In the genomic region with DNA sequence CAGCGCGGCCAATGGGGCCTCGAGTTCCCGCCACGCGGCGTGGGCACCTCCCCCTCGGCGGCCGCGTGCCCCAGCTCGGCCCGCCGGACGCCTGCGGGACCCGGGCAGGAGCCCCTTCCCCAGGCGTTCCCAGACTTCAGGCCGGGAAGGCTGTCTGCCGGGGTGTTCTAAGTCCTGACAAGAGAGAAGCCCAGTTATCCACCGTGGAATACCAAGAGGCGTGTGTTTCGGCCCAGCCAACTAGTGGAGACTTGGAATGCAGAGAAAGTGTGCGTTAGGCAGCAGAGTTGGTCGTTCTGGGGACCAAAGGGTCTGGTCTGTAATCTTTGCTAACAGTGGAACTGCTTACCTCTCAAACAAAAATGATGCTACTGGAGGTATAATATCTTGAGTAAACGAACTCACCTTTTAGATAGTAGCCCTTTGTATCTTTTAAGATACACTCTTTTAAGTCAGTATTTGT, we compare ENCODE assay signal across 18 cellular contexts. TPM values are rescaled to one million over a fixed set of nuclear protein-coding genes. Genes with fewer than 3 reads are reported as not detected.
A peak's percentile ranks its signal among the peaks of the same experiment; 100 is the strongest.
DNase-seq lines count a peak whose midpoint lies in the region; ATAC-seq lines count a peak whose summit lies in the region.
"Had no signal": no experiment of that assay in that cellular context is flagged by ENCODE, and none has a peak within 500 bp of the region (broad histone marks: within the 10 kb centered on the region; RNA-seq: fewer than 3 reads in every experiment).

No MANE protein-coding gene starts in this region.

- ATAC-seq in naive thymus-derived CD4-positive, alpha-beta T cell = no peak
- ATAC-seq: K562 had no signal

- no peaks in the 10 kb centered on the region for H3K9me3 Mint-ChIP-seq in activated T-cell treated with anti-CD3 and anti-CD28 coated beads, Interleukin-2, amount 50 U/mL, for 24 hours
- H3K9me3 Mint-ChIP-seq in CD4-positive, alpha-beta memory T cell = no peaks in the 10 kb centered on the region
- H3K9me3 Mint-ChIP-seq in activated T-helper 1 cell treated with anti-CD3 and anti-CD28 coated beads, Interleukin-12 subunit alpha, Interleukin-12 subunit beta, Interleukin-2, Interleukin-4 antibody, amounts not matched to agents 30 ng/mL and 10 ng/mL and 1 ng/mL, durations not matched to agents 14 hours and 24 hours and 36 hours = no peaks in the 10 kb centered on the region
- H3K9me3 Mint-ChIP-seq in naive thymus-derived CD4-positive, alpha-beta T cell = no peaks in the 10 kb centered on the region
- H3K9me3 Mint-ChIP-seq: activated T-helper 2 cell treated with anti-CD3 and anti-CD28 coated beads, Interferon-gamma antibody, Interleukin-2, Interleukin-4, amounts not matched to agents 10 μg/mL and 5 μg/mL and 100 μg/mL, durations not matched to agents 14 hours and 24 hours and 36 hours had no signal

- CTCF ChIA-PET in CD4-positive, alpha-beta memory T cell (lab: Charles Lee; ENCODE audit: partially characterized antibody) = interaction anchor here (0.5 to 3.5 kb wide), 24 partner anchors 9 to 516 kb away, joined by 3 to 41 read pairs (median 4); a partner anchor contains a TSS
- CTCF ChIA-PET in naive thymus-derived CD4-positive, alpha-beta T cell (lab: Charles Lee) = interaction anchor here (0.8 to 1.9 kb wide), 7 partner anchors 12 to 240 kb away, joined by 3 to 20 read pairs (median 4); a partner anchor contains a TSS

- DNase-seq in activated T-cell treated with anti-CD3 and anti-CD28 coated beads, Interleukin-2, amount 50 U/mL, for 24 hours = no peak
- no peak for DNase-seq in activated T-cell treated with anti-CD3 and anti-CD28 coated beads, Interleukin-2, amount 50 U/mL, for 1 hour
- DNase-seq in CD4-positive, alpha-beta memory T cell = no peak
- DNase-seq in activated T-helper 1 cell treated with anti-CD3 and anti-CD28 coated beads, Interleukin-12 subunit alpha, Interleukin-12 subunit beta, Interleukin-2, Interleukin-4 antibody, amounts not matched to agents 30 ng/mL and 10 ng/mL and 1 ng/mL, durations not matched to agents 14 hours and 24 hours and 36 hours (ENCODE audit: low spot score) = no peak
- DNase-seq in naive thymus-derived CD4-positive, alpha-beta T cell = no peak
- DNase-seq in Ammon's horn (ENCODE audit: low spot score) (no peak), NCI-H1092 (lab: John Stamatoyannopoulos, UW) (no peak), glomerular visceral epithelial cell (ENCODE audit: extremely low spot score) (no peak)
- DNase-seq: brain microvascular endothelial cell, DMS53, GM23248, occipital lobe had no signal

- no peak overlapping the region for H3K4me3 ChIP-seq in CD4-positive, alpha-beta memory T cell (ENCODE audit: low read length in 2 of 2)
- H3K4me3 ChIP-seq in naive thymus-derived CD4-positive, alpha-beta T cell (ENCODE audit: low read length) = no peak overlapping the region
- H3K4me3 ChIP-seq: GM23248, K562 had no signal

- H3K36me3 ChIP-seq in CD4-positive, alpha-beta memory T cell (ENCODE audit: insufficient read depth, low read length) = peaks cover 26% of the 10 kb centered on the region
- peaks cover 5 to 32% (median 12%) of the 10 kb centered on the region in 3 experiments for H3K36me3 ChIP-seq in naive thymus-derived CD4-positive, alpha-beta T cell (ENCODE audit: control insufficient read depth in 2 of 3, insufficient read depth in 3 of 3, low read length in 3 of 3)

- peaks cover 54% of the 10 kb centered on the region for H3K36me3 Mint-ChIP-seq in activated T-cell treated with anti-CD3 and anti-CD28 coated beads, Interleukin-2, amount 50 U/mL, for 24 hours (ENCODE audit: low read depth)
- peaks cover 26 to 34% of the 10 kb centered on the region in 2 donors for H3K36me3 Mint-ChIP-seq in CD4-positive, alpha-beta memory T cell
- H3K36me3 Mint-ChIP-seq in activated T-helper 1 cell treated with anti-CD3 and anti-CD28 coated beads, Interleukin-12 subunit alpha, Interleukin-12 subunit beta, Interleukin-2, Interleukin-4 antibody, amounts not matched to agents 30 ng/mL and 10 ng/mL and 1 ng/mL, durations not matched to agents 14 hours and 24 hours and 36 hours (ENCODE audit: low read depth) = peaks cover 35% of the 10 kb centered on the region
- H3K36me3 Mint-ChIP-seq in naive thymus-derived CD4-positive, alpha-beta T cell = peaks cover 4 to 28% (median 14%) of the 10 kb centered on the region in 5 donors

- no peaks in the 10 kb centered on the region for H3K27me3 Mint-ChIP-seq in activated T-cell treated with anti-CD3 and anti-CD28 coated beads, Interleukin-2, amount 50 U/mL, for 24 hours
- no peaks in the 10 kb centered on the region for H3K27me3 Mint-ChIP-seq in CD4-positive, alpha-beta memory T cell
- H3K27me3 Mint-ChIP-seq in activated T-helper 1 cell treated with anti-CD3 and anti-CD28 coated beads, Interleukin-12 subunit alpha, Interleukin-12 subunit beta, Interleukin-2, Interleukin-4 antibody, amounts not matched to agents 30 ng/mL and 10 ng/mL and 1 ng/mL, durations not matched to agents 14 hours and 24 hours and 36 hours (ENCODE audit: insufficient read depth) = peaks cover 4% of the 10 kb centered on the region
- H3K27me3 Mint-ChIP-seq in naive thymus-derived CD4-positive, alpha-beta T cell = no peaks in the 10 kb centered on the region

- peak overlapping the region; percentile 36 for H3K4me3 Mint-ChIP-seq in activated T-cell treated with anti-CD3 and anti-CD28 coated beads, Interleukin-2, amount 50 U/mL, for 24 hours
- H3K4me3 Mint-ChIP-seq in CD4-positive, alpha-beta memory T cell = peak overlapping the region; percentile 45 to 77 (median 58)
- peak overlapping the region; percentile 22 for H3K4me3 Mint-ChIP-seq in activated T-helper 1 cell treated with anti-CD3 and anti-CD28 coated beads, Interleukin-12 subunit alpha, Interleukin-12 subunit beta, Interleukin-2, Interleukin-4 antibody, amounts not matched to agents 30 ng/mL and 10 ng/mL and 1 ng/mL, durations not matched to agents 14 hours and 24 hours and 36 hours
- H3K4me3 Mint-ChIP-seq in naive thymus-derived CD4-positive, alpha-beta T cell = peak overlapping the region; percentile 30 to 75 (median 54)

- H3K4me1 ChIP-seq in CD4-positive, alpha-beta memory T cell (ENCODE audit: insufficient read depth, low read length) = peaks cover 4% of the 10 kb centered on the region
- H3K4me1 ChIP-seq in naive thymus-derived CD4-positive, alpha-beta T cell (ENCODE audit: control insufficient read depth in 2 of 2, insufficient read depth in 2 of 2, low read length in 2 of 2) = peaks cover 5 to 10% of the 10 kb centered on the region in 2 donors

- no peaks in the 10 kb centered on the region for H3K27me3 ChIP-seq in CD4-positive, alpha-beta memory T cell (ENCODE audit: insufficient read depth, low read length)
- H3K27me3 ChIP-seq in naive thymus-derived CD4-positive, alpha-beta T cell (ENCODE audit: control insufficient read depth in 2 of 2, insufficient read depth in 2 of 2, low read length in 2 of 2) = no peaks in the 10 kb centered on the region
- H3K27me3 ChIP-seq: brain microvascular endothelial cell, heart left ventricle had no signal

- H3K9me3 ChIP-seq in CD4-positive, alpha-beta memory T cell (ENCODE audit: control insufficient read depth in 1 of 2, low read length in 2 of 2) = no peaks in the 10 kb centered on the region
- no peaks in the 10 kb centered on the region for H3K9me3 ChIP-seq in naive thymus-derived CD4-positive, alpha-beta T cell (ENCODE audit: control insufficient read depth in 2 of 3, low read length in 3 of 3)
- H3K9me3 ChIP-seq: heart left ventricle, SK-N-SH had no signal

- POLR2A ChIA-PET in CD4-positive, alpha-beta memory T cell (lab: Charles Lee; ENCODE audit: partially characterized antibody) = interaction anchor here (0.5 to 1.7 kb wide), 17 partner anchors 14 to 720 kb away, joined by 3 to 20 read pairs (median 6); a partner anchor contains a TSS
- POLR2A ChIA-PET in naive thymus-derived CD4-positive, alpha-beta T cell (lab: Charles Lee) = interaction anchor here (0.8 to 2.2 kb wide), 7 partner anchors 21 to 618 kb away, joined by 3 to 14 read pairs (median 3); a partner anchor contains a TSS

- peak overlapping the region; percentile 66 for H3K27ac Mint-ChIP-seq in activated T-cell treated with anti-CD3 and anti-CD28 coated beads, Interleukin-2, amount 50 U/mL, for 24 hours
- H3K27ac Mint-ChIP-seq in CD4-positive, alpha-beta memory T cell = peak overlapping the region in 4 of 7 donors; percentile 15 to 68 (median 26)
- no peak overlapping the region for H3K27ac Mint-ChIP-seq in activated T-helper 1 cell treated with anti-CD3 and anti-CD28 coated beads, Interleukin-12 subunit alpha, Interleukin-12 subunit beta, Interleukin-2, Interleukin-4 antibody, amounts not matched to agents 30 ng/mL and 10 ng/mL and 1 ng/mL, durations not matched to agents 14 hours and 24 hours and 36 hours
- peak overlapping the region in 6 of 9 donors; percentile 5 to 83 (median 52) for H3K27ac Mint-ChIP-seq in naive thymus-derived CD4-positive, alpha-beta T cell
- H3K27ac Mint-ChIP-seq: activated T-helper 2 cell treated with anti-CD3 and anti-CD28 coated beads, Interferon-gamma antibody, Interleukin-2, Interleukin-4, amounts not matched to agents 10 μg/mL and 5 μg/mL and 100 μg/mL, durations not matched to agents 14 hours and 24 hours and 36 hours had no signal

- H3K27ac ChIP-seq in CD4-positive, alpha-beta memory T cell (ENCODE audit: low read depth, low read length) = no peak overlapping the region
- H3K27ac ChIP-seq in naive thymus-derived CD4-positive, alpha-beta T cell (ENCODE audit: low read depth, low read length) = no peak overlapping the region
- H3K27ac ChIP-seq: brain microvascular endothelial cell, GM23248, heart left ventricle had no signal

- H3K4me1 Mint-ChIP-seq in activated T-cell treated with anti-CD3 and anti-CD28 coated beads, Interleukin-2, amount 50 U/mL, for 24 hours (ENCODE audit: low read depth) = peaks cover 32% of the 10 kb centered on the region
- H3K4me1 Mint-ChIP-seq in CD4-positive, alpha-beta memory T cell = peaks cover 5 to 15% (median 5%) of the 10 kb centered on the region in 4 donors
- H3K4me1 Mint-ChIP-seq in activated T-helper 1 cell treated with anti-CD3 and anti-CD28 coated beads, Interleukin-12 subunit alpha, Interleukin-12 subunit beta, Interleukin-2, Interleukin-4 antibody, amounts not matched to agents 30 ng/mL and 10 ng/mL and 1 ng/mL, durations not matched to agents 14 hours and 24 hours and 36 hours (ENCODE audit: low read depth) = peaks cover 19% of the 10 kb centered on the region
- H3K4me1 Mint-ChIP-seq in naive thymus-derived CD4-positive, alpha-beta T cell = peaks cover 0 to 29% (median 17%) of the 10 kb centered on the region in 7 donors

- intact Hi-C loops in CD4-positive, alpha-beta memory T cell (cut with micrococcal nuclease) = no loop called here
- intact Hi-C loops in activated T-helper 1 cell treated with anti-CD3 and anti-CD28 coated beads, Interleukin-12 subunit alpha, Interleukin-12 subunit beta, Interleukin-2, Interleukin-4 antibody, amounts not matched to agents 30 ng/mL and 10 ng/mL and 1 ng/mL, durations not matched to agents 14 hours and 24 hours and 36 hours (cut with micrococcal nuclease) = no loop called here
- intact Hi-C loops in naive thymus-derived CD4-positive, alpha-beta T cell (cut with micrococcal nuclease) = loop anchor here in 1 of 2 donors (1.0 kb wide), 1 partner anchor 26 kb away; a partner anchor contains a TSS

RNA-seq across cellular contexts. Expression of a gene that starts 0.3 kb away (rescaled TPM):
- total RNA-seq in CD4-positive, alpha-beta memory T cell = 1 to 10 TPM; 2.1 to 2.4 TPM
- polyA plus RNA-seq in CD4-positive, alpha-beta memory T cell = 1 to 10 TPM in 1 of 2 donors, under 1 TPM in 1; 0.84 to 1.4 TPM
- 1.1 and 1.2 TPM in 2 replicates for total RNA-seq in activated T-helper 1 cell treated with anti-CD3 and anti-CD28 coated beads, Interleukin-12 subunit alpha, Interleukin-12 subunit beta, Interleukin-2, Interleukin-4 antibody, amounts not matched to agents 30 ng/mL and 10 ng/mL and 1 ng/mL, durations not matched to agents 14 hours and 24 hours and 36 hours
- 1 to 10 TPM in 4 of 5 experiments, under 1 TPM in 1; 0.34 to 4.0 (median 3.1) TPM for total RNA-seq in naive thymus-derived CD4-positive, alpha-beta T cell
- polyA plus RNA-seq in naive thymus-derived CD4-positive, alpha-beta T cell = 1 to 10 TPM; 1.1 to 1.5 TPM
- total RNA-seq: GM23248, K562, MCF 10A, NCI-H460 had no signal
- polyA plus RNA-seq: GM23248, heart left ventricle, SK-N-SH had no signal

RNA-seq across cellular contexts. Expression of a gene that starts 26.0 kb away (rescaled TPM):
- total RNA-seq in CD4-positive, alpha-beta memory T cell = 10 to 100 TPM; 60.4 to 65.7 TPM
- polyA plus RNA-seq in CD4-positive, alpha-beta memory T cell = 10 to 100 TPM; 17.5 to 23.5 TPM
- total RNA-seq in activated T-helper 1 cell treated with anti-CD3 and anti-CD28 coated beads, Interleukin-12 subunit alpha, Interleukin-12 subunit beta, Interleukin-2, Interleukin-4 antibody, amounts not matched to agents 30 ng/mL and 10 ng/mL and 1 ng/mL, durations not matched to agents 14 hours and 24 hours and 36 hours = 77.4 and 83.3 TPM in 2 replicates
- total RNA-seq in naive thymus-derived CD4-positive, alpha-beta T cell = 10 to 100 TPM; 44.2 to 71.3 (median 68.1) TPM
- polyA plus RNA-seq in naive thymus-derived CD4-positive, alpha-beta T cell = 10 to 100 TPM; 19.4 to 23.0 TPM
